16 cellular contexts compared by ENCODE assay signal in the genomic region with DNA sequence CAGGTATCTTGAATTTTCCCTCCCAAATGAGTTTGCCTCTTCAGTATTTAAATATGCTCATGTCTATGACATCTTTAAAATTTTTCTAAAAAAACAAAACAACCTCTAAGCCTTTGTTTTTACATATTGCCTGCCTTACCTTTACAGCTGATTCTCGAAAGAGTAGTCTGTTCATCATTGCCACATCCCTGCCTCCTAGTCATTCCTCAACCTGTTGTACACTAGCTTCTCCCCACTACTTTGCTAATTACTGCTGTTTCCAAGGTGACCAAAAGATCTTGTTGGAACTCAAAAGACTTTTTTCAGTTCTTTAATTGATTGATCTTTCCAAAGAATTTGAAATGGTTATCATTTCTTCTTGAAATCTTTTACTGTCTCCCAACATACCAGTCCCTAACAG. TPM values are rescaled to one million over a fixed set of nuclear protein-coding genes. Genes with fewer than 3 reads are reported as not detected.
A peak's percentile ranks its signal among the peaks of the same experiment; 100 is the strongest.
DNase-seq lines count a peak whose midpoint lies in the region; ATAC-seq and TF ChIP-seq lines count a peak whose summit lies in the region.
"Had no signal": no experiment of that assay in that cellular context is flagged by ENCODE, and none has a peak within 500 bp of the region (broad histone marks: within the 10 kb centered on the region; RNA-seq: fewer than 3 reads in every experiment).

No MANE protein-coding gene starts in this region.

- no peaks in the 10 kb centered on the region for H3K9me3 ChIP-seq in CD4-positive, alpha-beta memory T cell (ENCODE audit: control insufficient read depth in 1 of 2, low read length in 2 of 2)
- H3K9me3 ChIP-seq in HEK293 (ENCODE audit: control insufficient read depth, insufficient read depth, low read depth, low read length) = no peaks in the 10 kb centered on the region
- H3K9me3 ChIP-seq: adrenal gland, pancreas had no signal

- no peaks in the 10 kb centered on the region for H3K27me3 Mint-ChIP-seq in CD4-positive, alpha-beta memory T cell
- no peaks in the 10 kb centered on the region for H3K27me3 Mint-ChIP-seq in activated naive CD8-positive, alpha-beta T cell treated with anti-CD3 and anti-CD28 coated beads for 36 hours
- H3K27me3 Mint-ChIP-seq in natural killer cell treated with Interleukin-12 subunit alpha and Interleukin-12 subunit beta and Interleukin-15 and Interleukin-18, amount 100 ng/mL, for 72 hours = peaks cover 4 to 9% of the 10 kb centered on the region in 2 donors

- H3K4me3 ChIP-seq in CD4-positive, alpha-beta memory T cell (ENCODE audit: low read length in 2 of 2) = no peak overlapping the region
- H3K4me3 ChIP-seq in HEK293 (ENCODE audit: low read depth, low read length) = no peak overlapping the region
- H3K4me3 ChIP-seq: adrenal gland had no signal

- H3K36me3 ChIP-seq in CD4-positive, alpha-beta memory T cell (ENCODE audit: insufficient read depth, low read length) = no peaks in the 10 kb centered on the region
- no peaks in the 10 kb centered on the region for H3K36me3 ChIP-seq in HEK293 (ENCODE audit: control insufficient read depth in 2 of 2, insufficient read depth in 1 of 2, low read length in 2 of 2)
- H3K36me3 ChIP-seq: adrenal gland, pancreas had no signal

- ATAC-seq in natural killer cell treated with Interleukin-12 subunit alpha and Interleukin-12 subunit beta and Interleukin-15 and Interleukin-18, amount 100 ng/mL, for 72 hours = no peak
- no peak for ATAC-seq in GM21723 (IDR thresholded peaks at IDR 0.05; ENCODE audit: unreplicated experiment)
- ATAC-seq: pancreas had no signal

- peak overlapping the region; percentile 5 to 93 (median 46) for H3K4me3 Mint-ChIP-seq in CD4-positive, alpha-beta memory T cell
- peak overlapping the region; percentile 5 for H3K4me3 Mint-ChIP-seq in activated naive CD8-positive, alpha-beta T cell treated with anti-CD3 and anti-CD28 coated beads for 36 hours
- peak overlapping the region; percentile 86 for H3K4me3 Mint-ChIP-seq in natural killer cell treated with Interleukin-12 subunit alpha and Interleukin-12 subunit beta and Interleukin-15 and Interleukin-18, amount 100 ng/mL, for 72 hours

- peak overlapping the region in 5 of 7 donors; percentile 47 to 98 (median 87) for H3K27ac Mint-ChIP-seq in CD4-positive, alpha-beta memory T cell
- peak overlapping the region; percentile 94 for H3K27ac Mint-ChIP-seq in activated naive CD8-positive, alpha-beta T cell treated with anti-CD3 and anti-CD28 coated beads for 36 hours
- H3K27ac Mint-ChIP-seq in natural killer cell treated with Interleukin-12 subunit alpha and Interleukin-12 subunit beta and Interleukin-15 and Interleukin-18, amount 100 ng/mL, for 72 hours = peak overlapping the region; percentile 87 to 94
- H3K27ac Mint-ChIP-seq: H9 had no signal

- H3K27ac ChIP-seq in CD4-positive, alpha-beta memory T cell (ENCODE audit: low read depth, low read length) = no peak overlapping the region
- H3K27ac ChIP-seq in HEK293 (ENCODE audit: extremely low read depth, low read depth, low read length) = no peak overlapping the region
- H3K27ac ChIP-seq: adrenal gland had no signal

- no peaks in the 10 kb centered on the region for H3K9me3 Mint-ChIP-seq in CD4-positive, alpha-beta memory T cell
- H3K9me3 Mint-ChIP-seq in activated naive CD8-positive, alpha-beta T cell treated with anti-CD3 and anti-CD28 coated beads for 36 hours = no peaks in the 10 kb centered on the region
- H3K9me3 Mint-ChIP-seq in natural killer cell treated with Interleukin-12 subunit alpha and Interleukin-12 subunit beta and Interleukin-15 and Interleukin-18, amount 100 ng/mL, for 72 hours = no peaks in the 10 kb centered on the region

- H3K4me1 Mint-ChIP-seq in CD4-positive, alpha-beta memory T cell = peaks cover 31 to 46% (median 40%) of the 10 kb centered on the region in 4 donors
- H3K4me1 Mint-ChIP-seq in activated naive CD8-positive, alpha-beta T cell treated with anti-CD3 and anti-CD28 coated beads for 36 hours = peaks cover 28% of the 10 kb centered on the region
- H3K4me1 Mint-ChIP-seq in natural killer cell treated with Interleukin-12 subunit alpha and Interleukin-12 subunit beta and Interleukin-15 and Interleukin-18, amount 100 ng/mL, for 72 hours (ENCODE audit: low read depth in 2 of 2) = peaks cover 23 to 39% of the 10 kb centered on the region in 2 donors

- no peaks in the 10 kb centered on the region for H3K27me3 ChIP-seq in CD4-positive, alpha-beta memory T cell (ENCODE audit: insufficient read depth, low read length)
- H3K27me3 ChIP-seq: adrenal gland, pancreas had no signal

- POLR2A ChIA-PET in CD4-positive, alpha-beta memory T cell (lab: Charles Lee; ENCODE audit: partially characterized antibody) = interaction anchor here (0.8 to 3.4 kb wide), 2 partner anchors 621 to 1314 kb away, joined by 3 to 16 read pairs; partner anchors contain the start of gene DNAJC21
- POLR2A ChIA-PET in HEK293 (lab: Yijun Ruan, JAX) = no interaction called here

- peaks cover 0 to 2% of the 10 kb centered on the region in 2 donors for H3K36me3 Mint-ChIP-seq in CD4-positive, alpha-beta memory T cell
- peaks cover 4% of the 10 kb centered on the region for H3K36me3 Mint-ChIP-seq in activated naive CD8-positive, alpha-beta T cell treated with anti-CD3 and anti-CD28 coated beads for 36 hours
- no peaks in the 10 kb centered on the region for H3K36me3 Mint-ChIP-seq in natural killer cell treated with Interleukin-12 subunit alpha and Interleukin-12 subunit beta and Interleukin-15 and Interleukin-18, amount 100 ng/mL, for 72 hours
- H3K36me3 Mint-ChIP-seq: CD14-positive monocyte had no signal

- DNase-seq in CD4-positive, alpha-beta memory T cell = no peak
- DNase-seq in activated naive CD8-positive, alpha-beta T cell treated with anti-CD3 and anti-CD28 coated beads for 36 hours = no peak
- no peak for DNase-seq in natural killer cell treated with Interleukin-12 subunit alpha and Interleukin-12 subunit beta and Interleukin-15 and Interleukin-18, amount 100 ng/mL, for 72 hours (ENCODE audit: low spot score)
- DNase-seq in central memory CD4-positive, alpha-beta T cell = no peak
- no peak for DNase-seq in foreskin melanocyte
- DNase-seq: adrenal gland; H9; head of caudate nucleus; midbrain; pancreas; small intestine; stimulated activated naive CD4-positive, alpha-beta T cell treated with Interleukin-2 at 50 U/mL for 16 hours had no signal

- intact Hi-C loops in CD4-positive, alpha-beta memory T cell (cut with micrococcal nuclease) = loop anchor here (5.0 to 10.0 kb wide), 2 partner anchors 389 to 1129 kb away; partner anchors contain the start of genes IL7R and NUP155

- peaks cover 22% of the 10 kb centered on the region for H3K4me1 ChIP-seq in CD4-positive, alpha-beta memory T cell (ENCODE audit: insufficient read depth, low read length)
- peaks cover 26% of the 10 kb centered on the region for H3K4me1 ChIP-seq in HEK293 (ENCODE audit: control insufficient read depth, insufficient read depth, low read length)

- no peak for TF ChIP-seq CTCF in HEK293 (tag by site-specific recombination; IDR thresholded peaks at IDR 0.05)

- CTCF ChIA-PET in CD4-positive, alpha-beta memory T cell (lab: Charles Lee; ENCODE audit: partially characterized antibody) = interaction anchor here (0.7 to 2.8 kb wide), 2 partner anchors 8 to 1314 kb away, joined by 3 to 21 read pairs; no protein-coding TSS in a partner anchor
- CTCF ChIA-PET in HEK293 (lab: Yijun Ruan, JAX) = interaction anchor here (0.6 to 3.2 kb wide), 6 partner anchors 8 to 118 kb away, joined by 3 to 14 read pairs (median 5); no protein-coding TSS in a partner anchor

TF ChIP-seq in HEK293, 187 proteins besides CTCF, POLR2A, EP300 and RAD21:
- TF ChIP-seq ZNF621 (tag by site-specific recombination; IDR thresholded peaks at IDR 0.05) = no peak
- TF ChIP-seq SCRT2 (tag by site-specific recombination; IDR thresholded peaks at IDR 0.05) = peak; percentile 94

RNA-seq across cellular contexts. Expression of gene NADK2, which starts 1.9 kb away (rescaled TPM):
- total RNA-seq in CD4-positive, alpha-beta memory T cell = 10 to 100 TPM; 14.1 to 14.5 TPM
- polyA plus RNA-seq in CD4-positive, alpha-beta memory T cell = 1 to 10 TPM; 5.8 to 7.9 TPM
- total RNA-seq in activated naive CD8-positive, alpha-beta T cell treated with anti-CD3 and anti-CD28 coated beads for 36 hours = 10 to 100 TPM; 24.5 to 30.5 TPM
- 10 to 100 TPM; 13.1 to 19.6 TPM for total RNA-seq in natural killer cell treated with Interleukin-12 subunit alpha and Interleukin-12 subunit beta and Interleukin-15 and Interleukin-18, amount 100 ng/mL, for 72 hours

RNA-seq across cellular contexts. Expression of gene RANBP3L, which starts 58.0 kb away (rescaled TPM):
- total RNA-seq in CD4-positive, alpha-beta memory T cell = not detected
- not detected for polyA plus RNA-seq in CD4-positive, alpha-beta memory T cell
- under 1 TPM; 0.10 to 0.14 TPM for total RNA-seq in activated naive CD8-positive, alpha-beta T cell treated with anti-CD3 and anti-CD28 coated beads for 36 hours
- total RNA-seq in natural killer cell treated with Interleukin-12 subunit alpha and Interleukin-12 subunit beta and Interleukin-15 and Interleukin-18, amount 100 ng/mL, for 72 hours = not detected
- total RNA-seq: H9 had no signal
- polyA plus RNA-seq: CD14-positive monocyte, keratinocyte had no signal

Comparison
In these comparisons a context has a peak if more than half of its experiments do, and no peak if none do; other contexts are left out.
1. H3K4me3 Mint-ChIP-seq: peak in every context shown above with its lines; median percentile 86 in natural killer cell treated with Interleukin-12 subunit alpha and Interleukin-12 subunit beta and Interleukin-15 and Interleukin-18, amount 100 ng/mL, for 72 hours; 46 in CD4-positive, alpha-beta memory T cell; 5 in activated naive CD8-positive, alpha-beta T cell treated with anti-CD3 and anti-CD28 coated beads for 36 hours.